ENCODE assay signal across 31 cellular contexts in genomic region chr21:16320110-16320509, GRCh38.
"Had no signal": no experiment of that assay in that cellular context is flagged by ENCODE, and none has a peak within 500 bp of the region (broad histone marks: within the 10 kb centered on the region; RNA-seq: fewer than 3 reads in every experiment).

No MANE protein-coding gene starts in this region.

- H3K27ac Mint-ChIP-seq: natural killer cell; progenitor cell of endocrine pancreas; stimulated activated memory B cell treated with anti-CD40 and anti-IgM and Interleukin-4, amounts not matched to agents 10 μg/mL and 1 μg/mL and 100 μg/mL, for 72 hours; stimulated activated naive CD8-positive, alpha-beta T cell treated with anti-CD3 and anti-CD28 coated beads, Interleukin-15, amount 100 ng/mL, for 72 hours; type B pancreatic cell had no signal

- H3K36me3 ChIP-seq: neural progenitor cell, ovary, spleen, suprapubic skin, tibial artery, transverse colon, upper lobe of right lung, vagina had no signal

- H2AFZ ChIP-seq: neural progenitor cell, parathyroid adenoma had no signal

- ATAC-seq: natural killer cell; right cardiac atrium; sciatic nerve; stimulated activated memory B cell treated with anti-CD40 and anti-IgM and Interleukin-4, amounts not matched to agents 10 μg/mL and 1 μg/mL and 100 μg/mL, for 72 hours; stimulated activated naive CD8-positive, alpha-beta T cell treated with anti-CD3 and anti-CD28 coated beads, Interleukin-15, amount 100 ng/mL, for 72 hours; stimulated activated naive CD8-positive, alpha-beta T cell treated with anti-CD3 and anti-CD28 coated beads, Interleukin-15, Interleukin-2, amounts not matched to agents 100 U/mL and 50 U/mL, for 24 hours; upper lobe of right lung had no signal

- H3K9me3 Mint-ChIP-seq: nephron; neural progenitor cell; stimulated activated memory B cell treated with anti-CD40 and anti-IgM and Interleukin-4, amounts not matched to agents 10 μg/mL and 1 μg/mL and 100 μg/mL, for 72 hours; stimulated activated naive CD8-positive, alpha-beta T cell treated with anti-CD3 and anti-CD28 coated beads, Interleukin-15, amount 100 ng/mL, for 72 hours had no signal

- H3K79me2 ChIP-seq: parathyroid adenoma had no signal

- H3K9ac ChIP-seq: neural progenitor cell, parathyroid adenoma had no signal

- H3K27me3 Mint-ChIP-seq: progenitor cell of endocrine pancreas; stimulated activated memory B cell treated with anti-CD40 and anti-IgM and Interleukin-4, amounts not matched to agents 10 μg/mL and 1 μg/mL and 100 μg/mL, for 72 hours; stimulated activated naive CD8-positive, alpha-beta T cell treated with anti-CD3 and anti-CD28 coated beads, Interleukin-15, amount 100 ng/mL, for 72 hours; type B pancreatic cell had no signal

- H3K27ac ChIP-seq: neural progenitor cell, ovary, parathyroid adenoma, psoas muscle, skin epidermis, spleen, suprapubic skin, testis, tibial artery, transverse colon, upper lobe of right lung, vagina had no signal

- H3K4me3 ChIP-seq: neural progenitor cell, ovary, psoas muscle, smooth muscle cell, spleen, suprapubic skin, testis, tibial artery, transverse colon, upper lobe of right lung, vagina had no signal

- H3K27me3 ChIP-seq: neural progenitor cell, spleen, suprapubic skin, testis, tibial artery, transverse colon, upper lobe of right lung, vagina had no signal

- DNase-seq: natural killer cell; occipital lobe; ovary; posterior cingulate gyrus; psoas muscle; right cardiac atrium; spleen; stimulated activated CD4-positive, alpha-beta T cell treated with anti-CD3 and anti-CD28 coated beads, Interleukin-12 subunit alpha, Interleukin-12 subunit beta, amount 100 ng/mL, for 4 hours; stimulated activated CD4-positive, alpha-beta T cell treated with anti-CD3 and anti-CD28 coated beads, Interleukin-1b, Interleukin-23, amount 100 ng/mL, for 48 hours; stimulated activated CD4-positive, alpha-beta T cell treated with anti-CD3 and anti-CD28 coated beads, Interleukin-4, amount 100 ng/mL, for 1 hour; stimulated activated CD4-positive, alpha-beta T cell treated with anti-CD3 and anti-CD28 coated beads, Interleukin-4, amount 100 ng/mL, for 4 hours; stimulated activated CD8-positive, alpha-beta memory T cell treated with anti-CD3 and anti-CD28 coated beads, Interleukin-4, amount 100 ng/mL, for 48 hours; stimulated activated naive CD4-positive, alpha-beta T cell; stimulated activated naive CD8-positive, alpha-beta T cell treated with anti-CD3 and anti-CD28 coated beads, Interleukin-15, amount 100 ng/mL, for 72 hours; stimulated activated naive CD8-positive, alpha-beta T cell treated with anti-CD3 and anti-CD28 coated beads, Interleukin-15, Interleukin-2, amounts not matched to agents 100 U/mL and 50 U/mL, for 24 hours; substantia nigra; testis; tibial artery; transverse colon; upper lobe of right lung had no signal

- H3K4me1 Mint-ChIP-seq: natural killer cell; stimulated activated memory B cell treated with anti-CD40 and anti-IgM and Interleukin-4, amounts not matched to agents 10 μg/mL and 1 μg/mL and 100 μg/mL, for 72 hours; stimulated activated naive CD8-positive, alpha-beta T cell treated with anti-CD3 and anti-CD28 coated beads, Interleukin-15, amount 100 ng/mL, for 72 hours had no signal

- H3K9me3 ChIP-seq: ovary, psoas muscle, spleen, suprapubic skin, testis, tibial artery, transverse colon, upper lobe of right lung, vagina had no signal

- H3K4me3 Mint-ChIP-seq: natural killer cell; nephron; neural progenitor cell; stimulated activated memory B cell treated with anti-CD40 and anti-IgM and Interleukin-4, amounts not matched to agents 10 μg/mL and 1 μg/mL and 100 μg/mL, for 72 hours; stimulated activated naive CD8-positive, alpha-beta T cell treated with anti-CD3 and anti-CD28 coated beads, Interleukin-15, amount 100 ng/mL, for 72 hours; type B pancreatic cell had no signal

- H3K4me1 ChIP-seq: neural progenitor cell, parathyroid adenoma, spleen, suprapubic skin, testis, transverse colon, upper lobe of right lung had no signal

- H3K36me3 Mint-ChIP-seq: natural killer cell; stimulated activated memory B cell treated with anti-CD40 and anti-IgM and Interleukin-4, amounts not matched to agents 10 μg/mL and 1 μg/mL and 100 μg/mL, for 72 hours had no signal

- H3K4me2 ChIP-seq: neural progenitor cell, smooth muscle cell had no signal
